1 cellular context compared by ENCODE assay signal in the genomic region with DNA sequence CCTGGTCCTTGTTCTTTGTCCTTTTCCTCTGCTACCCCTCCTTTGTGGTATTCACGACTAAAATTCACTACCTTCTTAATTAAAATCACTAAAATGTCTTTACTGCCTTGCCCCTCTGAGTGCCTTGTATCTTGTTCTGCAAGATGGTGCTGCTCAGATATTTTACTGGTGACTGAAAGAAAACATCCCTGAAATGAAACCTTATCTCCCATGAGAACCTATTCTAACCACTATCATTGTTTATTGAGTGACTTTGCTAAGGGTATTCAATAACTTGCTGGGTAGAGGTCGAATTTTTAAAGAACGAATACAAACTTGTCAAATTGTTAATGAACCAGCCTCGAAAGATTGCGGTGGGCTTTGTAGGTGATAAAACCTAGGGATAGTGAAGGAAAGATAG.
TF ChIP-seq lines count a peak whose summit lies in the region.

No MANE protein-coding gene starts in this region.

TF ChIP-seq in K562, 482 proteins besides CTCF, POLR2A, EP300 and RAD21 (continued from another document):
- TF ChIP-seq, protein P1, sequence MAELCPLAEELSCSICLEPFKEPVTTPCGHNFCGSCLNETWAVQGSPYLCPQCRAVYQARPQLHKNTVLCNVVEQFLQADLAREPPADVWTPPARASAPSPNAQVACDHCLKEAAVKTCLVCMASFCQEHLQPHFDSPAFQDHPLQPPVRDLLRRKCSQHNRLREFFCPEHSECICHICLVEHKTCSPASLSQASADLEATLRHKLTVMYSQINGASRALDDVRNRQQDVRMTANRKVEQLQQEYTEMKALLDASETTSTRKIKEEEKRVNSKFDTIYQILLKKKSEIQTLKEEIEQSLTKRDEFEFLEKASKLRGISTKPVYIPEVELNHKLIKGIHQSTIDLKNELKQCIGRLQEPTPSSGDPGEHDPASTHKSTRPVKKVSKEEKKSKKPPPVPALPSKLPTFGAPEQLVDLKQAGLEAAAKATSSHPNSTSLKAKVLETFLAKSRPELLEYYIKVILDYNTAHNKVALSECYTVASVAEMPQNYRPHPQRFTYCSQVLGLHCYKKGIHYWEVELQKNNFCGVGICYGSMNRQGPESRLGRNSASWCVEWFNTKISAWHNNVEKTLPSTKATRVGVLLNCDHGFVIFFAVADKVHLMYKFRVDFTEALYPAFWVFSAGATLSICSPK (IDR thresholded peaks at IDR 0.05; ENCODE audit: borderline replicate concordance) = no peak
- TF ChIP-seq, protein P2, sequence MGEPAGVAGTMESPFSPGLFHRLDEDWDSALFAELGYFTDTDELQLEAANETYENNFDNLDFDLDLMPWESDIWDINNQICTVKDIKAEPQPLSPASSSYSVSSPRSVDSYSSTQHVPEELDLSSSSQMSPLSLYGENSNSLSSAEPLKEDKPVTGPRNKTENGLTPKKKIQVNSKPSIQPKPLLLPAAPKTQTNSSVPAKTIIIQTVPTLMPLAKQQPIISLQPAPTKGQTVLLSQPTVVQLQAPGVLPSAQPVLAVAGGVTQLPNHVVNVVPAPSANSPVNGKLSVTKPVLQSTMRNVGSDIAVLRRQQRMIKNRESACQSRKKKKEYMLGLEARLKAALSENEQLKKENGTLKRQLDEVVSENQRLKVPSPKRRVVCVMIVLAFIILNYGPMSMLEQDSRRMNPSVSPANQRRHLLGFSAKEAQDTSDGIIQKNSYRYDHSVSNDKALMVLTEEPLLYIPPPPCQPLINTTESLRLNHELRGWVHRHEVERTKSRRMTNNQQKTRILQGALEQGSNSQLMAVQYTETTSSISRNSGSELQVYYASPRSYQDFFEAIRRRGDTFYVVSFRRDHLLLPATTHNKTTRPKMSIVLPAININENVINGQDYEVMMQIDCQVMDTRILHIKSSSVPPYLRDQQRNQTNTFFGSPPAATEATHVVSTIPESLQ (CRISPR knock-in tag; IDR thresholded peaks at IDR 0.05) = no peak
- TF ChIP-seq ZNF561 (CRISPR knock-in tag; conservative IDR thresholded peaks at IDR 0.05) = no peak
